In the genomic region with DNA sequence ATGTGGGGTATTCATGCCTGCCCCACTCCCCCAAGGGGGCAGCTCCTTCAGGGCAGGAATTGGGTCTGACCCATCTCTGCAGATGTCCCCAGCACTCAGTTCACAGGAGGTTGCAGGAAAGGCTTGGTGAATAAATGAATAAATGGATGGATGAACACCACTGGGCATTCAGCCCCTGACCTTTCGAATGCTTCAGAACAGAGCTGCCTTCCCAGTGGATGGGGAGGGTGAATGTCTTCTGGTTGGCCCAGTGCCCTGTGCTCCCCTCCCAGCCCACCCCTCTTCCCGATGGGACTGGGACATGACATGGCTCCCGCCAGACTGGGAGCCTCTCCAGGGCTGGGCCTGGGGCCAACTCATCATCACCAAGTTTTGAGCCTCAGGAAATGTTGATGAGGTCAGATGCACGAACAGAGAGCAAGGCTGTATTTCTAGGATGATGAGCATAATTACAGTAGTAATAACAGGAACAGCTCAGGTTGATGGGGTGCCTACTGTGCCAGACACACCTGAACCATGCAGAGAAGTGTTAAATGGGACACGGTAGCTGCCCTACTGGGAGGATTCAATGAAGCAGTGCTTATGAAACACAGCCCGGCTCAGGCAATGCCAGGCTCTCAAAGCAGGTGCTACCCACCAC, we compare ENCODE assay signal across 14 cellular contexts. TPM values are rescaled to one million over a fixed set of nuclear protein-coding genes. Genes with fewer than 3 reads are reported as not detected.
"Had no signal": no experiment of that assay in that cellular context is flagged by ENCODE, and none has a peak within 500 bp of the region (broad histone marks: within the 10 kb centered on the region; RNA-seq: fewer than 3 reads in every experiment).

No MANE protein-coding gene starts in this region.

- DNase-seq: activated CD8-positive, alpha-beta memory T cell treated with anti-CD3 and anti-CD28 coated beads, Interleukin-2, amount 50 U/mL, for 4 hours; activated naive CD4-positive, alpha-beta T cell treated with Interleukin-2 at 50 U/mL for 16 hours; colonic mucosa; effector CD4-positive, alpha-beta T cell; left colon; mesendoderm; psoas muscle; stimulated activated CD4-positive, alpha-beta T cell treated with anti-CD3 and anti-CD28 coated beads, Interleukin-12 subunit alpha, Interleukin-12 subunit beta, amount 100 ng/mL, for 4 hours; stimulated activated naive CD4-positive, alpha-beta T cell treated with Interleukin-2 at 50 U/mL for 16 hours; T-cell; T1000; trophoblast cell had no signal

- ATAC-seq: left colon, psoas muscle, T-cell had no signal

- H3K4me1 ChIP-seq: colonic mucosa had no signal

- H3K27me3 ChIP-seq: ascending aorta, colonic mucosa had no signal

- H3K4me3 ChIP-seq: ascending aorta, colonic mucosa, psoas muscle had no signal

- H3K9me3 ChIP-seq: ascending aorta, colonic mucosa, psoas muscle had no signal

- H3K27ac ChIP-seq: ascending aorta, colonic mucosa, psoas muscle had no signal

RNA-seq across cellular contexts. Expression of a gene that starts 38.5 kb away (rescaled TPM):
- total RNA-seq: activated CD4-positive, alpha-beta memory T cell treated with anti-CD3 and anti-CD28 coated beads for 36 hours had no signal
